25 cellular contexts compared by ENCODE assay signal in genomic region chr16:4532238-4532637, GRCh38. TPM values are rescaled to one million over a fixed set of nuclear protein-coding genes. Genes with fewer than 3 reads are reported as not detected.
"Had no signal": no experiment of that assay in that cellular context is flagged by ENCODE, and none has a peak within 500 bp of the region (broad histone marks: within the 10 kb centered on the region; RNA-seq: fewer than 3 reads in every experiment).

No MANE protein-coding gene starts in this region.

- H3K36me3 Mint-ChIP-seq: natural killer cell had no signal

- DNase-seq: activated CD4-positive, alpha-beta memory T cell treated with anti-CD3 and anti-CD28 coated beads for 36 hours; activated CD4-positive, alpha-beta T cell treated with anti-CD3 and anti-CD28 coated beads for 4 hours; activated T-cell treated with anti-CD3 and anti-CD28 coated beads, Interleukin-2, amount 50 U/mL, for 48 hours; anterior cingulate cortex; body of pancreas; cortex of kidney; endodermal cell; foreskin keratinocyte; heart left ventricle; kidney glomerular epithelial cell; lower lobe of right lung; mesenchymal stem cell; natural killer cell; right lobe of liver; stimulated activated CD4-positive, alpha-beta T cell treated with anti-CD3 and anti-CD28 coated beads, Interleukin-4, amount 100 ng/mL, for 1 hour; stimulated activated naive CD8-positive, alpha-beta T cell treated with anti-CD3 and anti-CD28 coated beads, Interleukin-15, Interleukin-2, amounts not matched to agents 100 U/mL and 50 U/mL, for 24 hours; T-helper 9 cell; testis; transverse colon had no signal

- H3K27me3 Mint-ChIP-seq: activated CD4-positive, alpha-beta memory T cell treated with anti-CD3 and anti-CD28 coated beads for 36 hours; activated naive CD8-positive, alpha-beta T cell had no signal

- H3K9me3 ChIP-seq: body of pancreas, esophagus muscularis mucosa, heart left ventricle, lower lobe of right lung, right lobe of liver, testis, transverse colon had no signal

- H3K4me3 Mint-ChIP-seq: activated CD4-positive, alpha-beta memory T cell treated with anti-CD3 and anti-CD28 coated beads for 36 hours; activated naive CD8-positive, alpha-beta T cell; endodermal cell; natural killer cell had no signal

- H3K4me3 ChIP-seq: body of pancreas, esophagus muscularis mucosa, heart left ventricle, lower lobe of right lung, right lobe of liver, testis, transverse colon had no signal

- H3K36me3 ChIP-seq: lower lobe of right lung, right lobe of liver, transverse colon had no signal

- H3K27ac ChIP-seq: esophagus muscularis mucosa, foreskin keratinocyte, lower lobe of right lung, right lobe of liver, testis, transverse colon, VCaP had no signal

- H3K9me3 Mint-ChIP-seq: activated CD4-positive, alpha-beta memory T cell treated with anti-CD3 and anti-CD28 coated beads for 36 hours; activated T-helper 2 cell treated with anti-CD3 and anti-CD28 coated beads, Interferon-gamma antibody, Interleukin-2, Interleukin-4, amounts not matched to agents 10 μg/mL and 5 μg/mL and 100 μg/mL, durations not matched to agents 14 hours and 24 hours and 36 hours; endodermal cell; natural killer cell had no signal

- H3K27me3 ChIP-seq: body of pancreas, esophagus muscularis mucosa, foreskin keratinocyte, heart left ventricle, right lobe of liver, testis had no signal

- ATAC-seq: body of pancreas; foreskin keratinocyte; left lobe of liver; lower lobe of right lung; natural killer cell; right lobe of liver; stimulated activated naive CD8-positive, alpha-beta T cell treated with anti-CD3 and anti-CD28 coated beads, Interleukin-15, Interleukin-2, amounts not matched to agents 100 U/mL and 50 U/mL, for 24 hours had no signal

- H3K27ac Mint-ChIP-seq: activated CD4-positive, alpha-beta memory T cell treated with anti-CD3 and anti-CD28 coated beads for 36 hours; activated naive CD8-positive, alpha-beta T cell; activated T-helper 2 cell treated with anti-CD3 and anti-CD28 coated beads, Interferon-gamma antibody, Interleukin-2, Interleukin-4, amounts not matched to agents 10 μg/mL and 5 μg/mL and 100 μg/mL, durations not matched to agents 14 hours and 24 hours and 36 hours; endodermal cell had no signal

RNA-seq across cellular contexts. Expression of gene C16orf96, which starts 23.9 kb away (rescaled TPM):
- total RNA-seq: activated T-helper 2 cell treated with anti-CD3 and anti-CD28 coated beads, Interferon-gamma antibody, Interleukin-2, Interleukin-4, amounts not matched to agents 10 μg/mL and 5 μg/mL and 100 μg/mL, durations not matched to agents 14 hours and 24 hours and 36 hours; esophagus muscularis mucosa; foreskin keratinocyte; osteoblast; transverse colon had no signal
- polyA plus RNA-seq: foreskin keratinocyte had no signal
